Comparison of ENCODE assay signal across 8 cellular contexts in the genomic region with DNA sequence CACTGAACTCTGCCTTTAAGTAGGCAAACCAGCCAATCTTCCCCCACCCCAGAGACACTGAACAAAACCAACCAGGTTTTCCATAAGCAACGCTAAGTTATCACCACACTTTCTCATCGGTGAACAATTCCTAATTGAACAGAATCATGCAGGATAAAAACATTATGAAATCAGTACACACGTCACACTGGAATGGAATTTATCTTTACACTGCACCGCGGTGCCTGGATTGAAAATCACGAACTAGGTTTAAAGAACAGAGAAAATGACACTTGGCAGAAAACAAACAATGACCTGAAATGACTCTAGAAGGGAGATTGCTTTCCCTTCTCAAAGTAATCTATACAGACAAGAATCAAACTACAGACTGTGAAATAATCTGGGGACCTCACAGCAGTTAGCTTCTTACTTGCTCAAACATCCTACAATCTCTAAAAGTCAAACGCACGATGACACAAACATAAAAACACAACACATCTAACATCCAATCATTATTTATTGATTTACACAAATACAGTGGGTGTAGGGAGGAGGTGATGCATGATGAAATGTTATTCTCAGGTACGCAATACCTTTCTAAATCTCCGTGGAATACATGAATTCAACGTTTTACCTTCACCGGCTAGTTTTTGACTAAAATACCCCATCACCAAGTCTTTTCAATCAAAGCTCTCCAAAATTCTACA. TPM values are rescaled to one million over a fixed set of nuclear protein-coding genes. Genes with fewer than 3 reads are reported as not detected.
A peak's percentile ranks its signal among the peaks of the same experiment; 100 is the strongest.
DNase-seq lines count a peak whose midpoint lies in the region; ATAC-seq and TF ChIP-seq lines count a peak whose summit lies in the region.

No MANE protein-coding gene starts in this region.

- ATAC-seq in lower lobe of right lung (no peak), upper lobe of right lung (no peak), GM21528 (IDR thresholded peaks at IDR 0.05; ENCODE audit: low FRiP score, unreplicated experiment) (no peak), HG03378 (IDR thresholded peaks at IDR 0.05; ENCODE audit: unreplicated experiment) (no peak)
- no peak for ATAC-seq in activated CD4-positive, CD25-positive, alpha-beta regulatory T cell treated with anti-CD3 and anti-CD28 coated beads, Interleukin-2, amount 50 U/mL, for 24 hours

- H3K9me3 ChIP-seq in lower lobe of right lung (no peaks in the 10 kb centered on the region), upper lobe of right lung (no peaks in the 10 kb centered on the region)

- H3K27me3 Mint-ChIP-seq in brain, result peaks cover 7% of the 10 kb centered on the region

- DNase-seq in HS-5 (ENCODE audit: low read depth), result peak; percentile 56
- no peak for DNase-seq in lower lobe of right lung
- DNase-seq in upper lobe of right lung, result no peak

- peak overlapping the region; percentile 90 to 98 (median 97) for H3K4me3 Mint-ChIP-seq in brain

- peak overlapping the region; percentile 85 to 99 (median 92) for H3K27ac Mint-ChIP-seq in brain

- no peaks in the 10 kb centered on the region for H3K27me3 ChIP-seq in ACC112 (ENCODE audit: insufficient read depth, low read length)
- H3K27me3 ChIP-seq in lower lobe of right lung (ENCODE audit: low read depth), result no peaks in the 10 kb centered on the region
- no peaks in the 10 kb centered on the region for H3K27me3 ChIP-seq in upper lobe of right lung

- H3K4me1 ChIP-seq in ACC112 (ENCODE audit: control insufficient read depth, insufficient read depth, low read length, unreplicated experiment) (peaks cover 18% of the 10 kb centered on the region), lower lobe of right lung (peaks cover 29% of the 10 kb centered on the region), upper lobe of right lung (peaks cover 7% of the 10 kb centered on the region)

- peaks cover 0 to 4% (median 0%) of the 10 kb centered on the region in 5 experiments for H3K9me3 Mint-ChIP-seq in brain

- peaks cover 27% of the 10 kb centered on the region for H3K36me3 Mint-ChIP-seq in brain

- H3K36me3 ChIP-seq in ACC112 (ENCODE audit: insufficient read depth, low read length) (no peaks in the 10 kb centered on the region), lower lobe of right lung (peaks cover under 1% of the 10 kb centered on the region), upper lobe of right lung (peaks cover 8% of the 10 kb centered on the region)

- peaks cover 60% of the 10 kb centered on the region for H3K79me2 ChIP-seq in ACC112 (ENCODE audit: control insufficient read depth, insufficient read depth, low read length, unreplicated experiment)

- peak overlapping the region; percentile 100 for H3K4me3 ChIP-seq in ACC112 (ENCODE audit: low read depth, low read length)
- peak overlapping the region; percentile 89 for H3K4me3 ChIP-seq in lower lobe of right lung
- H3K4me3 ChIP-seq in upper lobe of right lung, result peak overlapping the region; percentile 78

- H2AFZ ChIP-seq in ACC112 (ENCODE audit: low read length, unreplicated experiment), result no peak overlapping the region

- peak overlapping the region; percentile 86 for H3K27ac ChIP-seq in ACC112 (ENCODE audit: low read depth, low read length)
- peak overlapping the region; percentile 93 for H3K27ac ChIP-seq in lower lobe of right lung
- peak overlapping the region; percentile 89 for H3K27ac ChIP-seq in upper lobe of right lung

- H3K4me1 Mint-ChIP-seq in brain, result peaks cover 43% of the 10 kb centered on the region

- intact Hi-C loops in lower lobe of right lung (cut with DNase I), result no loop called here
- intact Hi-C loops in upper lobe of right lung (cut with DNase I), result no loop called here

- TF ChIP-seq CTCF in brain (conservative IDR thresholded peaks at IDR 0.05), result no peak
- no peak for TF ChIP-seq CTCF in lower lobe of right lung (IDR thresholded peaks at IDR 0.05)
- TF ChIP-seq CTCF in upper lobe of right lung (IDR thresholded peaks at IDR 0.05), result no peak

RNA-seq across cellular contexts. Expression of gene EIF4G3, which starts 1.9 kb away (rescaled TPM):
- 44.0 TPM for polyA plus RNA-seq in brain (ENCODE audit: insufficient read depth, low read depth, low replicate concordance)
- total RNA-seq in lower lobe of right lung (43.0 TPM), upper lobe of right lung (44.5 TPM)
